In the genomic region with DNA sequence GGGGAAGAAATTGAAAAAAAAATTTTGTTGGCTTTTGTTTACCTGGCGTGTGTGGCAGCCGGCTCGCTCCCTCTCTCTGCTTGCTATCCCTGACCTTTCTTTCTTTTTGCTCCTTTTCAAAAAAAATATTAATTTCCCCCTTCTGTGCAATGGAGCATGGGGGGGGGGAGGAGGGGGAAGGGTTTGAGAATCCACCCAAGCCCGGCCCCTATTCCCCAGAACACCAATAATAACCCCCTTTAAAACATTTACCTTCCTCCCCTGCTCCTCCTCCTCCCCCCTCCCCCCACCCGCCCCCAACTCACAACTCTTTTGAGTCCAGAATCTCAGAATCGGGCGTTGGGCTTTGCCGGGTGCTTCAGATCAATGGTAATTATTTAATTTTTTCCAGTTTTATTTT, we compare ENCODE assay signal across 8 cellular contexts. TPM values are rescaled to one million over a fixed set of nuclear protein-coding genes. Genes with fewer than 3 reads are reported as not detected.
DNase-seq lines count a peak whose midpoint lies in the region; ATAC-seq and TF ChIP-seq lines count a peak whose summit lies in the region.

No MANE protein-coding gene starts in this region.

- TF ChIP-seq CTCF in Peyer's patch (IDR thresholded peaks at IDR 0.05) (no peak), epithelial cell of proximal tubule (conservative IDR thresholded peaks at IDR 0.05; ENCODE audit: low read depth, low read length) (no peak)

- H3K4me3 ChIP-seq in Peyer's patch (peak overlapping the region; percentile 22 to 49 (median 30)), epithelial cell of proximal tubule (ENCODE audit: low read depth, low read length) (peak overlapping the region; percentile 61)

- no peaks in the 10 kb centered on the region for H3K36me3 ChIP-seq in Peyer's patch

- peak in 2 of 3 experiments; percentile 30 to 55 for DNase-seq in NCI-H1417 (lab: John Stamatoyannopoulos, UW)
- no peak for DNase-seq in NCI-H1417 treated with DMSO at 0.1 percent for 48 hours (lab: John Stamatoyannopoulos, UW)
- DNase-seq in Peyer's patch: no peak
- DNase-seq in epithelial cell of proximal tubule (ENCODE audit: low read depth): no peak
- no peak for DNase-seq in stimulated activated effector memory CD8-positive, alpha-beta T cell treated with anti-CD3 and anti-CD28 coated beads, Interleukin-12 subunit alpha, Interleukin-12 subunit beta, amount 100 ng/mL, for 72 hours (ENCODE audit: low spot score in 2 of 2)
- no peak for DNase-seq in RKO (ENCODE audit: low spot score)
- DNase-seq in SHP77 (lab: John Stamatoyannopoulos, UW): no peak

- H3K4me3 Mint-ChIP-seq in stimulated activated effector memory CD8-positive, alpha-beta T cell treated with anti-CD3 and anti-CD28 coated beads, Interleukin-12 subunit alpha, Interleukin-12 subunit beta, amount 100 ng/mL, for 72 hours: peak overlapping the region; percentile 72

- TF ChIP-seq POLR2A in Peyer's patch (IDR thresholded peaks at IDR 0.05): no peak

- H3K27me3 ChIP-seq in Peyer's patch: no peaks in the 10 kb centered on the region

- no peaks in the 10 kb centered on the region for H3K9me3 ChIP-seq in Peyer's patch

- H3K4me1 ChIP-seq in Peyer's patch: peaks cover 0 to 76% (median 11%) of the 10 kb centered on the region in 4 donors

- peak overlapping the region in 2 of 4 donors; percentile 58 to 92 for H3K27ac ChIP-seq in Peyer's patch

- peaks cover 27% of the 10 kb centered on the region for H3K4me1 Mint-ChIP-seq in stimulated activated effector memory CD8-positive, alpha-beta T cell treated with anti-CD3 and anti-CD28 coated beads, Interleukin-12 subunit alpha, Interleukin-12 subunit beta, amount 100 ng/mL, for 72 hours

- no peak for ATAC-seq in stimulated activated effector memory CD8-positive, alpha-beta T cell treated with anti-CD3 and anti-CD28 coated beads, Interleukin-12 subunit alpha, Interleukin-12 subunit beta, amount 100 ng/mL, for 72 hours
- no peak for ATAC-seq in HG03095 (IDR thresholded peaks at IDR 0.05; ENCODE audit: unreplicated experiment)

- no peaks in the 10 kb centered on the region for H3K36me3 Mint-ChIP-seq in stimulated activated effector memory CD8-positive, alpha-beta T cell treated with anti-CD3 and anti-CD28 coated beads, Interleukin-12 subunit alpha, Interleukin-12 subunit beta, amount 100 ng/mL, for 72 hours

- H3K9me3 Mint-ChIP-seq in stimulated activated effector memory CD8-positive, alpha-beta T cell treated with anti-CD3 and anti-CD28 coated beads, Interleukin-12 subunit alpha, Interleukin-12 subunit beta, amount 100 ng/mL, for 72 hours: no peaks in the 10 kb centered on the region

- H3K27ac Mint-ChIP-seq in stimulated activated effector memory CD8-positive, alpha-beta T cell treated with anti-CD3 and anti-CD28 coated beads, Interleukin-12 subunit alpha, Interleukin-12 subunit beta, amount 100 ng/mL, for 72 hours: no peak overlapping the region

RNA-seq across cellular contexts. Expression of a gene that starts 28.4 kb away (rescaled TPM):
- total RNA-seq in Peyer's patch (10 to 100 TPM; 13.5 to 56.9 (median 40.0) TPM), epithelial cell of proximal tubule (1.7 TPM in 1 of 2 replicates, not detected in the other)

RNA-seq across cellular contexts. Expression of a gene that starts 54.3 kb away (rescaled TPM):
- total RNA-seq in Peyer's patch: 1 to 10 TPM in 1 of 4 donors, not detected in 3; 2.1 TPM
- total RNA-seq in epithelial cell of proximal tubule: 0.06 and 0.07 TPM in 2 replicates

Comparison
In these comparisons a context has a peak if more than half of its experiments do, and no peak if none do; other contexts are left out.
1. DNase-seq: peak in NCI-H1417 (2 of 3); none in NCI-H1417 treated with DMSO at 0.1 percent for 48 hours (single experiment), Peyer's patch (0 of 3), epithelial cell of proximal tubule (single experiment), stimulated activated effector memory CD8-positive, alpha-beta T cell treated with anti-CD3 and anti-CD28 coated beads, Interleukin-12 subunit alpha, Interleukin-12 subunit beta, amount 100 ng/mL, for 72 hours (0 of 2), RKO (single experiment) and SHP77 (0 of 2).